ENCODE assay signal across 1 cellular context in genomic region chr14:24147761-24148428, GRCh38.
TF ChIP-seq lines count a peak whose summit lies in the region.

No MANE protein-coding gene starts in this region.

TF ChIP-seq in HepG2, 621 proteins besides CTCF, POLR2A, EP300 and RAD21 (continued from another document and continues in another):
- TF ChIP-seq AHDC1 (CRISPR knock-in tag; IDR thresholded peaks at IDR 0.05; ENCODE audit: borderline replicate concordance) (no peak), ZFP36 (IDR thresholded peaks at IDR 0.05; ENCODE audit: borderline replicate concordance, low read depth, low read length, partially characterized antibody) (no peak), ZNF629 (CRISPR knock-in tag; conservative IDR thresholded peaks at IDR 0.05) (no peak), ZNF597 (CRISPR knock-in tag; IDR thresholded peaks at IDR 0.05) (no peak), ZNF451 (CRISPR knock-in tag; IDR thresholded peaks at IDR 0.05) (peak; percentile 42; the same call in 1 of the 2 replicates), KDM1A (CRISPR knock-in tag; IDR thresholded peaks at IDR 0.05) (no peak), HMG20A (CRISPR knock-in tag; IDR thresholded peaks at IDR 0.05; ENCODE audit: borderline replicate concordance) (no peak), ZNF782 (CRISPR knock-in tag; IDR thresholded peaks at IDR 0.05; ENCODE audit: borderline replicate concordance) (peak; percentile 88; the same call in 1 of the 2 replicates), ZNF552 (CRISPR knock-in tag; IDR thresholded peaks at IDR 0.05; ENCODE audit: borderline replicate concordance) (peak; percentile 70; the same call in 1 of the 2 replicates), SNAI1 (CRISPR knock-in tag; IDR thresholded peaks at IDR 0.05; ENCODE audit: borderline replicate concordance) (no peak), SETDB1 (CRISPR knock-in tag; IDR thresholded peaks at IDR 0.05; ENCODE audit: borderline replicate concordance) (no peak), ZNF557 (CRISPR knock-in tag; IDR thresholded peaks at IDR 0.05) (no peak), ZNF577 (CRISPR knock-in tag; IDR thresholded peaks at IDR 0.05; ENCODE audit: borderline replicate concordance, low read depth) (0 out of 2 replicates have a peak, but pooled peaks have one; percentile 70), RNF219 (CRISPR knock-in tag; IDR thresholded peaks at IDR 0.05) (no peak), HDAC6 (IDR thresholded peaks at IDR 0.05; ENCODE audit: low read depth, low read length) (no peak), ZNF33A (CRISPR knock-in tag; IDR thresholded peaks at IDR 0.05; ENCODE audit: borderline replicate concordance) (no peak), RAD51 (IDR thresholded peaks at IDR 0.05; ENCODE audit: borderline replicate concordance) (no peak), ZNF350 (CRISPR knock-in tag; IDR thresholded peaks at IDR 0.05; ENCODE audit: borderline replicate concordance, low read depth) (no peak), MED1 (CRISPR knock-in tag; IDR thresholded peaks at IDR 0.05) (no peak), CHCHD3 (CRISPR knock-in tag; IDR thresholded peaks at IDR 0.05) (peak; percentile 68; the same call in 1 of the 2 replicates), PAX8 (CRISPR knock-in tag; IDR thresholded peaks at IDR 0.05; ENCODE audit: borderline replicate concordance) (peak; percentile 46; the same call in 1 of the 2 replicates), CBX1 (IDR thresholded peaks at IDR 0.05; ENCODE audit: low read depth) (no peak), ZNF580 (CRISPR knock-in tag; IDR thresholded peaks at IDR 0.05; ENCODE audit: borderline replicate concordance, low read depth) (no peak), TAF1 (CRISPR knock-in tag; IDR thresholded peaks at IDR 0.05) (peak; percentile 26), SMARCE1 (IDR thresholded peaks at IDR 0.05; ENCODE audit: borderline replicate concordance) (no peak), RNF2 (conservative IDR thresholded peaks at IDR 0.05; ENCODE audit: low read depth) (no peak; the same call in 1 of the 2 replicates), RBM22 (optimal IDR thresholded peaks at IDR 0.05; ENCODE audit: low read length) (no peak), PHB2 (IDR thresholded peaks at IDR 0.05; ENCODE audit: partially characterized antibody) (no peak), NR1H2 (CRISPR knock-in tag; IDR thresholded peaks at IDR 0.05; ENCODE audit: borderline replicate concordance, low read depth) (no peak), RCOR2 (CRISPR knock-in tag; IDR thresholded peaks at IDR 0.05) (no peak), GABPA (IDR thresholded peaks at IDR 0.05; ENCODE audit: low read depth, low read length) (no peak), GABPA (CRISPR knock-in tag; IDR thresholded peaks at IDR 0.05; ENCODE audit: low read depth) (no peak), CCDC6 (CRISPR knock-in tag; IDR thresholded peaks at IDR 0.05) (no peak), KLF9 (CRISPR knock-in tag; IDR thresholded peaks at IDR 0.05; ENCODE audit: low read depth) (no peak), CHD4 (IDR thresholded peaks at IDR 0.05; ENCODE audit: borderline replicate concordance, low read length) (no peak), SP2 (CRISPR knock-in tag; IDR thresholded peaks at IDR 0.05) (no peak), GLI4 (CRISPR knock-in tag; IDR thresholded peaks at IDR 0.05; ENCODE audit: borderline replicate concordance) (no peak), AHR (CRISPR knock-in tag; IDR thresholded peaks at IDR 0.05) (no peak)
- TF ChIP-seq, protein P1, sequence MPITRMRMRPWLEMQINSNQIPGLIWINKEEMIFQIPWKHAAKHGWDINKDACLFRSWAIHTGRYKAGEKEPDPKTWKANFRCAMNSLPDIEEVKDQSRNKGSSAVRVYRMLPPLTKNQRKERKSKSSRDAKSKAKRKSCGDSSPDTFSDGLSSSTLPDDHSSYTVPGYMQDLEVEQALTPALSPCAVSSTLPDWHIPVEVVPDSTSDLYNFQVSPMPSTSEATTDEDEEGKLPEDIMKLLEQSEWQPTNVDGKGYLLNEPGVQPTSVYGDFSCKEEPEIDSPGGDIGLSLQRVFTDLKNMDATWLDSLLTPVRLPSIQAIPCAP (CRISPR knock-in tag; IDR thresholded peaks at IDR 0.05; ENCODE audit: low read depth), result no peak
- TF ChIP-seq, protein P2, sequence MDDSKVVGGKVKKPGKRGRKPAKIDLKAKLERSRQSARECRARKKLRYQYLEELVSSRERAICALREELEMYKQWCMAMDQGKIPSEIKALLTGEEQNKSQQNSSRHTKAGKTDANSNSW (CRISPR knock-in tag; IDR thresholded peaks at IDR 0.05; ENCODE audit: borderline replicate concordance), result peak; percentile 37; the same call in 1 of the 2 replicates
- TF ChIP-seq, protein P3, sequence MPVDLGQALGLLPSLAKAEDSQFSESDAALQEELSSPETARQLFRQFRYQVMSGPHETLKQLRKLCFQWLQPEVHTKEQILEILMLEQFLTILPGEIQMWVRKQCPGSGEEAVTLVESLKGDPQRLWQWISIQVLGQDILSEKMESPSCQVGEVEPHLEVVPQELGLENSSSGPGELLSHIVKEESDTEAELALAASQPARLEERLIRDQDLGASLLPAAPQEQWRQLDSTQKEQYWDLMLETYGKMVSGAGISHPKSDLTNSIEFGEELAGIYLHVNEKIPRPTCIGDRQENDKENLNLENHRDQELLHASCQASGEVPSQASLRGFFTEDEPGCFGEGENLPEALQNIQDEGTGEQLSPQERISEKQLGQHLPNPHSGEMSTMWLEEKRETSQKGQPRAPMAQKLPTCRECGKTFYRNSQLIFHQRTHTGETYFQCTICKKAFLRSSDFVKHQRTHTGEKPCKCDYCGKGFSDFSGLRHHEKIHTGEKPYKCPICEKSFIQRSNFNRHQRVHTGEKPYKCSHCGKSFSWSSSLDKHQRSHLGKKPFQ (CRISPR knock-in tag; IDR thresholded peaks at IDR 0.05; ENCODE audit: insufficient replicate concordance), result no peak
- TF ChIP-seq, protein P4, sequence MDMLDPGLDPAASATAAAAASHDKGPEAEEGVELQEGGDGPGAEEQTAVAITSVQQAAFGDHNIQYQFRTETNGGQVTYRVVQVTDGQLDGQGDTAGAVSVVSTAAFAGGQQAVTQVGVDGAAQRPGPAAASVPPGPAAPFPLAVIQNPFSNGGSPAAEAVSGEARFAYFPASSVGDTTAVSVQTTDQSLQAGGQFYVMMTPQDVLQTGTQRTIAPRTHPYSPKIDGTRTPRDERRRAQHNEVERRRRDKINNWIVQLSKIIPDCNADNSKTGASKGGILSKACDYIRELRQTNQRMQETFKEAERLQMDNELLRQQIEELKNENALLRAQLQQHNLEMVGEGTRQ (IDR thresholded peaks at IDR 0.05; ENCODE audit: low read depth, low read length), result no peak
- TF ChIP-seq, protein P4 (CRISPR knock-in tag; IDR thresholded peaks at IDR 0.05; ENCODE audit: borderline replicate concordance), result no peak
- TF ChIP-seq, protein P5, sequence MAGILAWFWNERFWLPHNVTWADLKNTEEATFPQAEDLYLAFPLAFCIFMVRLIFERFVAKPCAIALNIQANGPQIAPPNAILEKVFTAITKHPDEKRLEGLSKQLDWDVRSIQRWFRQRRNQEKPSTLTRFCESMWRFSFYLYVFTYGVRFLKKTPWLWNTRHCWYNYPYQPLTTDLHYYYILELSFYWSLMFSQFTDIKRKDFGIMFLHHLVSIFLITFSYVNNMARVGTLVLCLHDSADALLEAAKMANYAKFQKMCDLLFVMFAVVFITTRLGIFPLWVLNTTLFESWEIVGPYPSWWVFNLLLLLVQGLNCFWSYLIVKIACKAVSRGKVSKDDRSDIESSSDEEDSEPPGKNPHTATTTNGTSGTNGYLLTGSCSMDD (CRISPR knock-in tag; IDR thresholded peaks at IDR 0.05), result 0 out of 2 replicates have a peak, but pooled peaks have one; percentile 67
- TF ChIP-seq, protein P6, sequence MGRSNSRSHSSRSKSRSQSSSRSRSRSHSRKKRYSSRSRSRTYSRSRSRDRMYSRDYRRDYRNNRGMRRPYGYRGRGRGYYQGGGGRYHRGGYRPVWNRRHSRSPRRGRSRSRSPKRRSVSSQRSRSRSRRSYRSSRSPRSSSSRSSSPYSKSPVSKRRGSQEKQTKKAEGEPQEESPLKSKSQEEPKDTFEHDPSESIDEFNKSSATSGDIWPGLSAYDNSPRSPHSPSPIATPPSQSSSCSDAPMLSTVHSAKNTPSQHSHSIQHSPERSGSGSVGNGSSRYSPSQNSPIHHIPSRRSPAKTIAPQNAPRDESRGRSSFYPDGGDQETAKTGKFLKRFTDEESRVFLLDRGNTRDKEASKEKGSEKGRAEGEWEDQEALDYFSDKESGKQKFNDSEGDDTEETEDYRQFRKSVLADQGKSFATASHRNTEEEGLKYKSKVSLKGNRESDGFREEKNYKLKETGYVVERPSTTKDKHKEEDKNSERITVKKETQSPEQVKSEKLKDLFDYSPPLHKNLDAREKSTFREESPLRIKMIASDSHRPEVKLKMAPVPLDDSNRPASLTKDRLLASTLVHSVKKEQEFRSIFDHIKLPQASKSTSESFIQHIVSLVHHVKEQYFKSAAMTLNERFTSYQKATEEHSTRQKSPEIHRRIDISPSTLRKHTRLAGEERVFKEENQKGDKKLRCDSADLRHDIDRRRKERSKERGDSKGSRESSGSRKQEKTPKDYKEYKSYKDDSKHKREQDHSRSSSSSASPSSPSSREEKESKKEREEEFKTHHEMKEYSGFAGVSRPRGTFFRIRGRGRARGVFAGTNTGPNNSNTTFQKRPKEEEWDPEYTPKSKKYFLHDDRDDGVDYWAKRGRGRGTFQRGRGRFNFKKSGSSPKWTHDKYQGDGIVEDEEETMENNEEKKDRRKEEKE (IDR thresholded peaks at IDR 0.05), result no peak
